Comparison of ENCODE assay signal across 2 cellular contexts in the genomic region with DNA sequence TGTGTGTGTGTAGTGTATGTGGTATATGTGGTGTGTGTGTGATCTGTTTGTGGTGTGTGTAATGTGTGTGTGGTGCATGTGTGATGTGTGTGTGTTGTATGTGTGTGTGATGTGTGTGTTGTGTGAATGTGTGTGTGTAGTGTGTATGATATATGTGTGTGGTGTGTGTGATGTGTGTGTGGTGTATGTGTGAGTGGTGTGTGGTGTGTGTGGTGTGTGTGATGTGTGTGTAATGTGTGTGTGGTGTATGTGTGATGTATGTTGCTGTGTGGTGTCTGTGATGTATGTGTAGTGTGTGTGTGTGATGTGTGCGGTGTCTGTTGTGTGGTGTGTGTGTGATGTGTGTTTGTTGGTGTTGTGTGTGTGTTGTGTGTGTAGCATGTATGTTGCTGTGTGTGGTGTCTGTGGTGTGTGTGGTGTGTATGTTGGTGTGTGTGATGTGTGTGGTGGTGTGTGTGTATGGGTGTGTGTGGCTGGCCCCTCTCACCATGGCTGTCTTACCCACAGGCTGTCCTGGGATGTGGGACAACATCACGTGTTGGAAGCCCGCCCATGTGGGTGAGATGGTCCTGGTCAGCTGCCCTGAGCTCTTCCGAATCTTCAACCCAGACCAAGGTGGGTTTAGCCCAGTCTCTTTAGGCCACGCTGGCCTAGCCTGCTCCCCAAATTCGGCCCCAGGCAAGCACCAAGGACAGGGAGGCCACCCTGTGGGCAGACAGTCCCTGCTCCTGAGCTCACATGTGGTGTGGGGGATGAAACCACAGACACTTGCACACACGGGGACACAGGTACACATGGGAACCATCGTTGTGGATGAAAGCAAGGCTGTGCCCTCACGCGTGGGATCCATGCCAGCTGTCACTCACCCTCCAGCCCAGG.
TF ChIP-seq lines count a peak whose summit lies in the region.

No MANE protein-coding gene starts in this region.

TF ChIP-seq in H1, 55 proteins besides CTCF, POLR2A, EP300 and RAD21:
- TF ChIP-seq TEAD4 (IDR thresholded peaks at IDR 0.05; ENCODE audit: low read depth, low read length) (no peak), CHD2 (IDR thresholded peaks at IDR 0.05; ENCODE audit: low read length) (no peak), CTBP2 (IDR thresholded peaks at IDR 0.05; ENCODE audit: borderline replicate concordance, insufficient read depth, insufficient read length, low read length) (no peak), USF2 (IDR thresholded peaks at IDR 0.05; ENCODE audit: low read length) (no peak), PHF8 (conservative IDR thresholded peaks at IDR 0.05; ENCODE audit: low read depth, low read length) (no peak), SIRT6 (IDR thresholded peaks at IDR 0.05; ENCODE audit: low read length) (no peak), BRCA1 (IDR thresholded peaks at IDR 0.05; ENCODE audit: low read depth, low read length) (no peak), RBBP5 (IDR thresholded peaks at IDR 0.05; ENCODE audit: borderline replicate concordance, low read depth, low read length) (no peak), TAF7 (optimal IDR thresholded peaks at IDR 0.05; ENCODE audit: borderline replicate concordance, low read depth, low read length) (no peak), RXRA (IDR thresholded peaks at IDR 0.05; ENCODE audit: insufficient read depth, low read depth, low read length) (no peak), KDM4A (IDR thresholded peaks at IDR 0.05; ENCODE audit: low read depth, low read length, severe bottlenecking) (no peak), RFX5 (IDR thresholded peaks at IDR 0.05; ENCODE audit: borderline replicate concordance, low read depth, low read length) (no peak), CEBPB (IDR thresholded peaks at IDR 0.05; ENCODE audit: low read depth, low read length) (no peak)
- TF ChIP-seq, protein P1, sequence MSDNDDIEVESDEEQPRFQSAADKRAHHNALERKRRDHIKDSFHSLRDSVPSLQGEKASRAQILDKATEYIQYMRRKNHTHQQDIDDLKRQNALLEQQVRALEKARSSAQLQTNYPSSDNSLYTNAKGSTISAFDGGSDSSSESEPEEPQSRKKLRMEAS (IDR thresholded peaks at IDR 0.05): no peak

TF ChIP-seq in SK-N-SH treated with all-trans-retinoic acid at 6 μM for 48 hours, 23 proteins besides CTCF, POLR2A, EP300 and RAD21:
- TF ChIP-seq ZC3H10 (CRISPR knock-in tag; IDR thresholded peaks at IDR 0.05) (no peak), ZNF565 (CRISPR knock-in tag; conservative IDR thresholded peaks at IDR 0.05; ENCODE audit: low read depth) (no peak)
- TF ChIP-seq, protein P2, sequence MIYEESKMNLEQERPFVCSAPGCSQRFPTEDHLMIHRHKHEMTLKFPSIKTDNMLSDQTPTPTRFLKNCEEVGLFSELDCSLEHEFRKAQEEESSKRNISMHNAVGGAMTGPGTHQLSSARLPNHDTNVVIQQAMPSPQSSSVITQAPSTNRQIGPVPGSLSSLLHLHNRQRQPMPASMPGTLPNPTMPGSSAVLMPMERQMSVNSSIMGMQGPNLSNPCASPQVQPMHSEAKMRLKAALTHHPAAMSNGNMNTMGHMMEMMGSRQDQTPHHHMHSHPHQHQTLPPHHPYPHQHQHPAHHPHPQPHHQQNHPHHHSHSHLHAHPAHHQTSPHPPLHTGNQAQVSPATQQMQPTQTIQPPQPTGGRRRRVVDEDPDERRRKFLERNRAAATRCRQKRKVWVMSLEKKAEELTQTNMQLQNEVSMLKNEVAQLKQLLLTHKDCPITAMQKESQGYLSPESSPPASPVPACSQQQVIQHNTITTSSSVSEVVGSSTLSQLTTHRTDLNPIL (CRISPR knock-in tag; IDR thresholded peaks at IDR 0.05; ENCODE audit: low read depth): no peak
